ENCODE assay signal across 21 cellular contexts in the genomic region with DNA sequence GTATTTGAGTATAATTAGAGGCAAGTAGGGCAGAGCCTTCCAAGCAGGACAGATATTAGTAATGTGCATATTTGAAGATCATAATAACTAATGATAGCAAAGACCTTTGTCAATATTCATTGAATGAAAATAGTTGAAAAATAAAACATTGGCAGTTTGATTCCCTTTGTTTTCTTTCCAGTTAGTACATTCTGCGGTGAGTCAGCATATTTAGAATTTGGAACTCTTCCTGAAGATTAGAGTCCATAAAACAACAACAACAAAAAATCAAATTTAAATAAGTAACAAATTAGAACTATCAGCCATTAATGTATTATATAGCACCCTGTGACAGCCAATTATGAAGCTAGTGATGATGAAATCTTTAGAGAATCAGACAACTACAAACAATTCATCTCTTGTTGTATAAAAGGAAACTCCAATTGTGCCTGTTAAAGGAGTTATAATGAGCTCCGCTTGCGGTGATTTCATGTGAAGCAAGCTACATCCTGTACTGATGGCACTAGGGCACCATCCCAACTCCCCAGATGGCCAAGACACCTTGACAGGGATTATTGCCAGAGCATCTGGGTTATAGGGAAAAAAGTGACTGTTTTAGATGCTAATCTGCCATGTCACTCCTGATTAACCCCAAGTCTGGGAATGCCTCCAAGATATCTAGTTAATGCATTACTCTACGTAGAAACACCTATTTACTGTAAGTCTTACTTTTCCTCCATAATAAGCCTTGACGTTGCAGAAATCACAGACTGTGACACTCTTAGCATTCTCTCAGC. TPM values are rescaled to one million over a fixed set of nuclear protein-coding genes. Genes with fewer than 3 reads are reported as not detected.
DNase-seq lines count a peak whose midpoint lies in the region; ATAC-seq and TF ChIP-seq lines count a peak whose summit lies in the region.
"Had no signal": no experiment of that assay in that cellular context is flagged by ENCODE, and none has a peak within 500 bp of the region (broad histone marks: within the 10 kb centered on the region; RNA-seq: fewer than 3 reads in every experiment).

No MANE protein-coding gene starts in this region.

- no peak overlapping the region for H3K4ac ChIP-seq in IMR-90 (ENCODE audit: low read depth, low read length)

- no peak overlapping the region for H4K8ac ChIP-seq in IMR-90 (ENCODE audit: low read depth in 2 of 2, low read length in 2 of 2)

- H2BK120ac ChIP-seq in IMR-90 (ENCODE audit: low read depth, low read length): no peak overlapping the region

- H2BK5ac ChIP-seq in IMR-90 (ENCODE audit: low read depth, low read length, poor library complexity, severe bottlenecking): no peak overlapping the region

- no peaks in the 10 kb centered on the region for H3K79me1 ChIP-seq in IMR-90 (ENCODE audit: low read depth in 1 of 2, low read length in 2 of 2)

- H3K56ac ChIP-seq in IMR-90 (ENCODE audit: extremely low read depth, insufficient read depth, low read length): no peak overlapping the region

- H3K18ac ChIP-seq in IMR-90 (ENCODE audit: low read depth, low read length): no peak overlapping the region

- H3K23ac ChIP-seq in IMR-90 (ENCODE audit: low read depth, low read length): no peak overlapping the region

- no peak overlapping the region for H2AFZ ChIP-seq in IMR-90 (replicated peaks; ENCODE audit: low read length, poor library complexity)

- TF ChIP-seq RAD21 in IMR-90 (IDR thresholded peaks at IDR 0.05; ENCODE audit: low read length): no peak

- no peak overlapping the region for H4K5ac ChIP-seq in IMR-90 (ENCODE audit: low read depth, low read length)

- H3K9me3 ChIP-seq in IMR-90 (ENCODE audit: control insufficient read depth, insufficient read depth, low read length) (no peaks in the 10 kb centered on the region), transverse colon (no peaks in the 10 kb centered on the region), ovary (no peaks in the 10 kb centered on the region)
- H3K9me3 ChIP-seq: adrenal gland, heart left ventricle, lower lobe of right lung, tibial nerve had no signal

- no peak overlapping the region for H3K9ac ChIP-seq in IMR-90 (ENCODE audit: low read depth, low read length)

- intact Hi-C loops in IMR-90 (cut with micrococcal nuclease) (no loop called here), transverse colon (cut with DNase I; ENCODE audit: low total_unique reads) (no loop called here), ovary (cut with DNase I) (no loop called here)

- dilution Hi-C loops in IMR-90 (cut with HindIII; ENCODE audit: low sequenced_read_pairs, unreplicated experiment): no loop called here

- H2BK15ac ChIP-seq in IMR-90 (ENCODE audit: low read depth, low read length): no peak overlapping the region

- no peak for TF ChIP-seq EP300 in transverse colon (IDR thresholded peaks at IDR 0.05; ENCODE audit: low read depth)
- no peak for TF ChIP-seq EP300 in ovary (IDR thresholded peaks at IDR 0.05)

- no peak overlapping the region for H2AK5ac ChIP-seq in IMR-90 (ENCODE audit: low read depth, low read length)

- TF ChIP-seq CTCF in IMR-90 (conservative IDR thresholded peaks at IDR 0.05; ENCODE audit: low read depth, low read length) (no peak), fibroblast of mammary gland (conservative IDR thresholded peaks at IDR 0.05; ENCODE audit: control insufficient read depth, insufficient read depth, low read depth, low read length) (no peak), transverse colon (IDR thresholded peaks at IDR 0.05) (no peak), ovary (IDR thresholded peaks at IDR 0.05) (no peak)

- H3K36me3 ChIP-seq in IMR-90 (ENCODE audit: control insufficient read depth, insufficient read depth, low read length) (no peaks in the 10 kb centered on the region), transverse colon (no peaks in the 10 kb centered on the region), ovary (no peaks in the 10 kb centered on the region)
- H3K36me3 ChIP-seq: adrenal gland, heart left ventricle, lower lobe of right lung, tibial nerve had no signal

- POLR2A ChIA-PET in IMR-90 (lab: Charles Lee; ENCODE audit: unreplicated experiment): no interaction called here

- H2AK9ac ChIP-seq in IMR-90 (replicated peaks; ENCODE audit: low read depth, low read length, poor library complexity): no peak overlapping the region

- in situ Hi-C loops in IMR-90 (cut with MboI; ENCODE audit: low sequenced_read_pairs) (no loop called here), transverse colon (cut with MboI; ENCODE audit: low pct_ligation_motif_present in 1 of 4, low pct_unique_long_range_greater_than_20kb in 1 of 4, low sequenced_read_pairs in 3 of 4) (no loop called here)

- no peak for TF ChIP-seq POLR2A in IMR-90 (IDR thresholded peaks at IDR 0.05; ENCODE audit: low read depth, low read length)
- TF ChIP-seq POLR2A in transverse colon (IDR thresholded peaks at IDR 0.05): no peak
- TF ChIP-seq POLR2A in ovary (IDR thresholded peaks at IDR 0.05): no peak

- no TSS peak for BruUV-seq in IMR-90 (replicated peaks; lab: Mats Ljungman, UMichigan)

- no peak overlapping the region for H3K4me3 ChIP-seq in IMR-90 (ENCODE audit: insufficient read depth, low read depth, low read length)
- H3K4me3 ChIP-seq in fibroblast of mammary gland (ENCODE audit: control insufficient read depth, low read depth, low read length): no peak overlapping the region
- H3K4me3 ChIP-seq in transverse colon: no peak overlapping the region
- no peak overlapping the region for H3K4me3 ChIP-seq in ovary
- H3K4me3 ChIP-seq: adrenal gland, heart left ventricle, lower lobe of right lung, tibial nerve had no signal

- no peak overlapping the region for H2BK20ac ChIP-seq in IMR-90 (ENCODE audit: low read depth, low read length)

- ATAC-seq in IMR-90 (ENCODE audit: low read depth) (no peak), HG03095 (IDR thresholded peaks at IDR 0.05; ENCODE audit: unreplicated experiment) (no peak)
- ATAC-seq: heart left ventricle, lower lobe of right lung had no signal

- H3K27me3 ChIP-seq in IMR-90 (ENCODE audit: control insufficient read depth, insufficient read depth, low read length) (peaks cover 8% of the 10 kb centered on the region), transverse colon (no peaks in the 10 kb centered on the region), ovary (no peaks in the 10 kb centered on the region)
- H3K27me3 ChIP-seq: adrenal gland, tibial nerve had no signal

- peaks cover 4% of the 10 kb centered on the region; the same call in 1 of the 2 replicates for H3K4me1 ChIP-seq in IMR-90 (ENCODE audit: control insufficient read depth, insufficient read depth, low read length)
- peaks cover 0 to 26% (median 8%) of the 10 kb centered on the region in 4 donors for H3K4me1 ChIP-seq in transverse colon
- no peaks in the 10 kb centered on the region for H3K4me1 ChIP-seq in ovary (ENCODE audit: insufficient read depth)
- H3K4me1 ChIP-seq: adrenal gland, heart left ventricle, lower lobe of right lung, tibial nerve had no signal

- no peak overlapping the region for H4K91ac ChIP-seq in IMR-90 (ENCODE audit: insufficient read depth, low read depth, low read length)

- no peak for DNase-seq in IMR-90
- DNase-seq in RPMI7951 (ENCODE audit: low read depth): peak; percentile 68
- DNase-seq in fibroblast of mammary gland (ENCODE audit: low read depth): peak; percentile 38
- peak; percentile 41 for DNase-seq in transverse colon
- no peak for DNase-seq in ovary
- DNase-seq in putamen (ENCODE audit: low spot score): no peak
- DNase-seq: activated effector memory CD4-positive, alpha-beta T cell treated with anti-CD3 and anti-CD28 coated beads, Interleukin-2, amount 50 U/mL, for 16 hours; adrenal gland; AML-193; effector memory CD4-positive, alpha-beta T cell; heart left ventricle; lower lobe of right lung; NCI-H2081; occipital lobe had no signal

- no peaks in the 10 kb centered on the region for H3K9me1 ChIP-seq in IMR-90 (ENCODE audit: insufficient read depth, low read length)

- CTCF ChIA-PET in IMR-90 (lab: Yijun Ruan, JAX): interaction anchor here (1.1 to 2.0 kb wide), 2 partner anchors 19 to 20 kb away, joined by 4 to 7 read pairs; no protein-coding TSS in a partner anchor

- no peaks in the 10 kb centered on the region for H4K20me1 ChIP-seq in IMR-90 (ENCODE audit: insufficient read depth, low read length)

- no peak overlapping the region for H3K14ac ChIP-seq in IMR-90 (replicated peaks; ENCODE audit: low read depth, low read length)

- H3K27ac ChIP-seq in IMR-90 (ENCODE audit: insufficient read depth, low read length): no peak overlapping the region
- peak overlapping the region in 1 of 4 donors; percentile 0 for H3K27ac ChIP-seq in transverse colon
- H3K27ac ChIP-seq in ovary: no peak overlapping the region
- H3K27ac ChIP-seq: adrenal gland, heart left ventricle, lower lobe of right lung, tibial nerve had no signal

- H3K4me2 ChIP-seq in IMR-90 (ENCODE audit: low read depth, low read length): no peak overlapping the region

- 80% methylated on average over 1 of the region's 5 CpGs; no CpG with 5 or more reads in 1 of the 2 experiments for WGBS in IMR-90 (ENCODE audit: extremely low coverage in 2 of 2, insufficient read length in 1 of 2), 2 experiments
- 33 to 53% methylated on average over 5 of the region's 5 CpGs for WGBS in transverse colon (ENCODE audit: low coverage in 1 of 2), 2 donors
- WGBS in ovary, 3 donors: 71 to 79% (median 73%) methylated on average over 5 of the region's 5 CpGs

RNA-seq across cellular contexts. Expression of a gene that starts 6.8 kb away (rescaled TPM):
- total RNA-seq in IMR-90 (2012; rRNA removed) (not detected in 2 replicates), transverse colon (not detected), ovary (not detected)
- polyA plus RNA-seq in IMR-90 (2012; rRNA removed) (not detected in 2 replicates), ovary (not detected)
- not detected in 2 replicates for polyA plus RNA-seq in IMR-90 (2012; cell fraction: cytosol; rRNA removed)
- not detected in 2 replicates for polyA plus RNA-seq in IMR-90 (2012; cell fraction: nucleus; rRNA removed; ENCODE audit: low replicate concordance)
- not detected in 2 replicates for total RNA-seq in RPMI7951 (2014; rRNA removed; shearing (Covaris generic))
- total RNA-seq: adrenal gland; chondrocyte; Daoy; heart left ventricle; lower lobe of right lung; myocyte; NCI-H460; occipital lobe; T-helper 1 cell treated with Interleukin-12 subunit alpha and Interleukin-12 subunit beta and Interleukin-4 antibody, amounts not matched to agents 30 ng/mL and 1 ng/mL, for 36 hours; tibial nerve had no signal
- polyA plus RNA-seq: adrenal gland, heart left ventricle had no signal

RNA-seq across cellular contexts. Expression of a gene that starts 24.6 kb away (rescaled TPM):
- total RNA-seq in IMR-90 (2012; rRNA removed): not detected in 2 replicates
- polyA plus RNA-seq in IMR-90 (2012; rRNA removed): not detected in 2 replicates
- not detected in 2 replicates for polyA plus RNA-seq in IMR-90 (2012; cell fraction: cytosol; rRNA removed)
- not detected in 2 replicates for polyA plus RNA-seq in IMR-90 (2012; cell fraction: nucleus; rRNA removed; ENCODE audit: low replicate concordance)
- total RNA-seq in RPMI7951 (2014; rRNA removed; shearing (Covaris generic)): not detected in 2 replicates
- total RNA-seq in transverse colon: not detected
- not detected for total RNA-seq in ovary
- polyA plus RNA-seq in ovary: not detected
- total RNA-seq: adrenal gland; chondrocyte; Daoy; heart left ventricle; myocyte; NCI-H460; occipital lobe; T-helper 1 cell treated with Interleukin-12 subunit alpha and Interleukin-12 subunit beta and Interleukin-4 antibody, amounts not matched to agents 30 ng/mL and 1 ng/mL, for 36 hours; tibial nerve had no signal
- polyA plus RNA-seq: adrenal gland, heart left ventricle had no signal

RNA-seq across cellular contexts. Expression of a gene that starts 30.5 kb away (rescaled TPM):
- total RNA-seq in IMR-90 (2012; rRNA removed): not detected in 2 replicates
- polyA plus RNA-seq in IMR-90 (2012; rRNA removed): not detected in 2 replicates
- polyA plus RNA-seq in IMR-90 (2012; cell fraction: cytosol; rRNA removed): not detected in 2 replicates
- not detected in 2 replicates for polyA plus RNA-seq in IMR-90 (2012; cell fraction: nucleus; rRNA removed; ENCODE audit: low replicate concordance)
- not detected in 2 replicates for total RNA-seq in RPMI7951 (2014; rRNA removed; shearing (Covaris generic))
- not detected for total RNA-seq in transverse colon
- not detected for total RNA-seq in ovary
- polyA plus RNA-seq in ovary: not detected
- total RNA-seq: adrenal gland; chondrocyte; Daoy; heart left ventricle; lower lobe of right lung; myocyte; NCI-H460; occipital lobe; T-helper 1 cell treated with Interleukin-12 subunit alpha and Interleukin-12 subunit beta and Interleukin-4 antibody, amounts not matched to agents 30 ng/mL and 1 ng/mL, for 36 hours; tibial nerve had no signal
- polyA plus RNA-seq: adrenal gland, heart left ventricle had no signal

RNA-seq across cellular contexts. Expression of a gene that starts 47.8 kb away (rescaled TPM):
- not detected in 2 replicates for total RNA-seq in IMR-90 (2012; rRNA removed)
- polyA plus RNA-seq in IMR-90 (2012; rRNA removed): not detected in 2 replicates
- not detected in 2 replicates for polyA plus RNA-seq in IMR-90 (2012; cell fraction: cytosol; rRNA removed)
- polyA plus RNA-seq in IMR-90 (2012; cell fraction: nucleus; rRNA removed; ENCODE audit: low replicate concordance): not detected in 2 replicates
- total RNA-seq in RPMI7951 (2014; rRNA removed; shearing (Covaris generic)): not detected in 2 replicates
- total RNA-seq in transverse colon: not detected
- not detected for total RNA-seq in ovary
- under 1 TPM in 1 of 2 donors, not detected in 1; 0.12 TPM for polyA plus RNA-seq in ovary
- total RNA-seq: adrenal gland; chondrocyte; Daoy; heart left ventricle; myocyte; NCI-H460; occipital lobe; T-helper 1 cell treated with Interleukin-12 subunit alpha and Interleukin-12 subunit beta and Interleukin-4 antibody, amounts not matched to agents 30 ng/mL and 1 ng/mL, for 36 hours; tibial nerve had no signal
- polyA plus RNA-seq: adrenal gland, heart left ventricle had no signal

Comparison
In these comparisons a context has a peak if more than half of its experiments do, and no peak if none do; other contexts are left out.
1. DNase-seq: peak in RPMI7951 (single experiment), fibroblast of mammary gland (single experiment) and transverse colon (single experiment); none in IMR-90 (single experiment), ovary (0 of 5) and putamen (single experiment).